In the genomic region with DNA sequence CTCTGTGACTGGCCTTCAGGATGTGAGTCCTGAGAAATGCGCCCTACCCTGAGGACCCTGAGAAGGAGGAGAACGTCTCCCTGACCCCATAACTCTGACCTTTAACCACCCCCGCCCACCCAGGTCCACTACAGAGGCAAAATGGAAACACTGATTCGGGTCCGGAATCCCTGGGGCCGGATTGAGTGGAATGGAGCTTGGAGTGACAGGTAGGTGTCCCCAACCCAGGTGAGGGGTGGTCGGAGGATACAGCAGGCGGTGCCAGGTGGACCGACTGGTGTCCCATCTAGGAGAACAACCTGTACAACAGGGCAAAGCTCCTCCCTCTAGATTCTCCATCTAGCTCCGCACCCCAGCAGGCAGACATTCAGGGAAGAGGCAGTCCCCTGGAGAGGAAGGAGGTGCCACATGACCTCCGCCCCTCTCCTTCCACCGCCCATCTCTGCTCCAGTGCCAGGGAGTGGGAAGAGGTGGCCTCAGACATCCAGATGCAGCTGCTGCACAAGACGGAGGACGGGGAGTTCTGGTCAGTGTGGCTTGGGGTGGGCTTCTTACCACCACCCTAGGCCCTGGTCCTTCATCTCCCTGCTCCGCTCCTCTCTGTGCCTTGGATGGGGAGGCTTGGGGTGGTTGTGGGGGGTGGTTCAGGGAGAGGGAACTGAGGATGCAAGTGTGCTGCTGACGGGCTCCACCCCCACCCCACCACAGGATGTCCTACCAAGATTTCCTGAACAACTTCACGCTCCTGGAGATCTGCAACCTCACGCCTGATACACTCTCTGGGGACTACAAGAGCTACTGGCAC, we compare ENCODE assay signal across 18 cellular contexts. TPM values are rescaled to one million over a fixed set of nuclear protein-coding genes. Genes with fewer than 3 reads are reported as not detected.
DNase-seq lines count a peak whose midpoint lies in the region; ATAC-seq and TF ChIP-seq lines count a peak whose summit lies in the region.
"Had no signal": no experiment of that assay in that cellular context is flagged by ENCODE, and none has a peak within 500 bp of the region (broad histone marks: within the 10 kb centered on the region; RNA-seq: fewer than 3 reads in every experiment).

No MANE protein-coding gene starts in this region.

- intact Hi-C loops in breast epithelium (cut with DNase I; ENCODE audit: low total_unique reads) = no loop called here
- intact Hi-C loops in mammary epithelial cell (cut with micrococcal nuclease) = no loop called here

- DNase-seq in breast epithelium (ENCODE audit: low spot score in 2 of 2) (peak in 1 of 2 donors; percentile 61), mammary epithelial cell (no peak), hippocampal formation (lab: John Stamatoyannopoulos, UW) (no peak), dedifferentiated amniotic fluid mesenchymal stem cell (ENCODE audit: extremely low spot score) (no peak), GM10248 (ENCODE audit: extremely low spot score) (no peak)
- DNase-seq in effector memory CD8-positive, alpha-beta T cell = no peak
- DNase-seq in stimulated activated naive CD8-positive, alpha-beta T cell treated with anti-CD3 and anti-CD28 coated beads, Interleukin-15, amount 100 ng/mL, for 72 hours = no peak
- DNase-seq: ACHN; cortex of kidney; hypothalamus; NCI-H446; stimulated activated CD4-positive, alpha-beta T cell treated with anti-CD3 and anti-CD28 coated beads, Interleukin-4, amount 100 ng/mL, for 24 hours had no signal

- H3K9me3 Mint-ChIP-seq in effector memory CD8-positive, alpha-beta T cell = no peaks in the 10 kb centered on the region
- H3K9me3 Mint-ChIP-seq in stimulated activated naive CD8-positive, alpha-beta T cell treated with anti-CD3 and anti-CD28 coated beads, Interleukin-15, amount 100 ng/mL, for 72 hours = no peaks in the 10 kb centered on the region
- H3K9me3 Mint-ChIP-seq: neural crest cell had no signal

- no peak overlapping the region for H3K4me2 ChIP-seq in mammary epithelial cell (ENCODE audit: insufficient read depth, low read depth, low read length)
- peak overlapping the region; percentile 73 for H3K4me2 ChIP-seq in Loucy (ENCODE audit: low read depth, low read length, poor library complexity, severe bottlenecking)

- CTCF ChIA-PET in mammary epithelial cell (lab: Charles Lee; ENCODE audit: low non-redundant PET) (no interaction called here), GM10248 (lab: Yijun Ruan, JAX) (interaction anchor here (0.9 to 4.9 kb wide), 15 partner anchors 10 to 407 kb away, joined by 3 to 32 read pairs (median 4); partner anchors contain the start of gene SLC29A1)

- H3K36me3 Mint-ChIP-seq in effector memory CD8-positive, alpha-beta T cell (ENCODE audit: insufficient read depth) = no peaks in the 10 kb centered on the region

- no peaks in the 10 kb centered on the region for H3F3A ChIP-seq in Loucy (ENCODE audit: low read depth)

- H3K4me3 ChIP-seq in breast epithelium (peak overlapping the region in 2 of 3 donors; percentile 36 to 53), mammary epithelial cell (replicated peaks in 1 of 3; ENCODE audit: insufficient read depth in 1 of 3, low read depth in 2 of 3, low read length in 3 of 3) (no peak overlapping the region), Loucy (ENCODE audit: low read length, poor library complexity, severe bottlenecking) (peak overlapping the region; percentile 66)
- H3K4me3 ChIP-seq: left lung had no signal

- H4K20me1 ChIP-seq in mammary epithelial cell (ENCODE audit: insufficient read depth, low read length) (no peaks in the 10 kb centered on the region), Loucy (ENCODE audit: insufficient read depth, low read length, poor library complexity, severe bottlenecking) (no peaks in the 10 kb centered on the region)

- BruUV-seq in mammary epithelial cell (replicated peaks; lab: Mats Ljungman, UMichigan) = no TSS peak

- ATAC-seq in effector memory CD8-positive, alpha-beta T cell (replicated peaks) = no peak
- ATAC-seq in stimulated activated naive CD8-positive, alpha-beta T cell treated with anti-CD3 and anti-CD28 coated beads, Interleukin-15, amount 100 ng/mL, for 72 hours = no peak
- ATAC-seq: left lung, sciatic nerve had no signal

- H3K4me1 Mint-ChIP-seq in effector memory CD8-positive, alpha-beta T cell (ENCODE audit: low read depth in 2 of 2) = peaks cover 14 to 16% of the 10 kb centered on the region in 2 donors
- H3K4me1 Mint-ChIP-seq in stimulated activated naive CD8-positive, alpha-beta T cell treated with anti-CD3 and anti-CD28 coated beads, Interleukin-15, amount 100 ng/mL, for 72 hours = peaks cover 31% of the 10 kb centered on the region

- no peaks in the 10 kb centered on the region for H3K27me3 ChIP-seq in breast epithelium
- no peaks in the 10 kb centered on the region for H3K27me3 ChIP-seq in mammary epithelial cell (ENCODE audit: insufficient read depth, low read length)
- no peaks in the 10 kb centered on the region for H3K27me3 ChIP-seq in Loucy (ENCODE audit: insufficient read depth, low read length, poor library complexity, severe bottlenecking)
- H3K27me3 ChIP-seq: left lung had no signal

- H3K4me1 ChIP-seq in breast epithelium (no peaks in the 10 kb centered on the region), mammary epithelial cell (ENCODE audit: insufficient read depth, low read length) (peaks cover 12% of the 10 kb centered on the region), Loucy (ENCODE audit: insufficient read depth, low read length, poor library complexity, severe bottlenecking) (peaks cover 13% of the 10 kb centered on the region)

- peak overlapping the region; percentile 45 to 46 for H3K4me3 Mint-ChIP-seq in effector memory CD8-positive, alpha-beta T cell
- peak overlapping the region; percentile 46 to 67 for H3K4me3 Mint-ChIP-seq in stimulated activated naive CD8-positive, alpha-beta T cell treated with anti-CD3 and anti-CD28 coated beads, Interleukin-15, amount 100 ng/mL, for 72 hours
- H3K4me3 Mint-ChIP-seq: neural crest cell had no signal

- no peak for TF ChIP-seq CTCF in breast epithelium (IDR thresholded peaks at IDR 0.05)
- TF ChIP-seq CTCF in mammary epithelial cell (conservative IDR thresholded peaks at IDR 0.05 in 1 of 2, IDR thresholded peaks at IDR 0.05 in 1 of 2; ENCODE audit: extremely low read depth in 1 of 2, insufficient read depth in 1 of 2, low read depth in 1 of 2, low read length in 2 of 2) = no peak
- TF ChIP-seq CTCF in Loucy (conservative IDR thresholded peaks at IDR 0.05; ENCODE audit: low read length) = no peak
- no peak for TF ChIP-seq CTCF in GM10248 (IDR thresholded peaks at IDR 0.05; ENCODE audit: control extremely low read depth, extremely low read depth, low read depth, missing control alignments)

- H3K9me3 ChIP-seq in breast epithelium (no peaks in the 10 kb centered on the region), mammary epithelial cell (replicated peaks; ENCODE audit: insufficient read depth, low read length) (peaks cover 5% of the 10 kb centered on the region), Loucy (ENCODE audit: insufficient read depth, low read depth, low read length) (no peaks in the 10 kb centered on the region)
- H3K9me3 ChIP-seq: left lung had no signal

- H3K27me3 Mint-ChIP-seq in effector memory CD8-positive, alpha-beta T cell = peaks cover 5 to 23% of the 10 kb centered on the region in 2 donors
- H3K27me3 Mint-ChIP-seq in stimulated activated naive CD8-positive, alpha-beta T cell treated with anti-CD3 and anti-CD28 coated beads, Interleukin-15, amount 100 ng/mL, for 72 hours = peaks cover 25% of the 10 kb centered on the region

- POLR2A ChIA-PET in GM10248 (lab: Yijun Ruan, JAX) = interaction anchor here (1.2 to 2.7 kb wide), 2 partner anchors 61 to 71 kb away, joined by 4 to 12 read pairs; partner anchors contain the start of gene HSP90AB1

- WGBS in mammary epithelial cell (ENCODE audit: low coverage, missing lambda C conversion rate) = 42% methylated on average over 5 of the region's 18 CpGs

- in situ Hi-C loops in mammary epithelial cell (cut with MboI; ENCODE audit: low sequenced_read_pairs in 2 of 2) = loop anchor here in 1 of 2 donors (10.0 kb wide), 1 partner anchor 58 kb away; no protein-coding TSS in a partner anchor

- H3K9me2 ChIP-seq in Loucy (replicated peaks; ENCODE audit: low read depth, low read length) = no peaks in the 10 kb centered on the region

- H3K27ac ChIP-seq in breast epithelium (peak overlapping the region; percentile 60 to 61), mammary epithelial cell (ENCODE audit: insufficient read depth, low read depth, low read length) (no peak overlapping the region)
- H3K27ac ChIP-seq: left lung had no signal

- no peaks in the 10 kb centered on the region for H3K79me2 ChIP-seq in mammary epithelial cell (ENCODE audit: insufficient read depth, low read length)
- no peaks in the 10 kb centered on the region for H3K79me2 ChIP-seq in Loucy (ENCODE audit: insufficient read depth, low read length)

- H3K36me3 ChIP-seq in breast epithelium (no peaks in the 10 kb centered on the region), mammary epithelial cell (ENCODE audit: insufficient read depth, low read length) (no peaks in the 10 kb centered on the region), Loucy (ENCODE audit: insufficient read depth, low read length) (no peaks in the 10 kb centered on the region)
- H3K36me3 ChIP-seq: left lung had no signal

- H2AFZ ChIP-seq in mammary epithelial cell (ENCODE audit: low read depth, low read length) (no peak overlapping the region), Loucy (ENCODE audit: low read length) (peak overlapping the region; percentile 63)

- TF ChIP-seq POLR2A in breast epithelium (IDR thresholded peaks at IDR 0.05) = no peak

- dilution Hi-C loops in mammary epithelial cell (cut with HindIII; ENCODE audit: low sequenced_read_pairs) = no loop called here

- H3K9ac ChIP-seq in mammary epithelial cell (ENCODE audit: insufficient read depth, low read length) = no peak overlapping the region
- peak overlapping the region; percentile 27 for H3K9ac ChIP-seq in Loucy (ENCODE audit: low read depth, low read length, poor library complexity, severe bottlenecking)

- peak overlapping the region in 1 of 2 donors; percentile 22 for H3K27ac Mint-ChIP-seq in effector memory CD8-positive, alpha-beta T cell
- no peak overlapping the region for H3K27ac Mint-ChIP-seq in stimulated activated naive CD8-positive, alpha-beta T cell treated with anti-CD3 and anti-CD28 coated beads, Interleukin-15, amount 100 ng/mL, for 72 hours

RNA-seq across cellular contexts. Expression of gene CAPN11, which starts 17.7 kb away (rescaled TPM):
- total RNA-seq in breast epithelium (1 to 10 TPM; 1.1 to 3.8 (median 2.9) TPM), mammary epithelial cell (1 to 10 TPM in 1 of 2 donors, not detected in 1; 2.0 TPM)
- polyA plus RNA-seq in mammary epithelial cell = not detected
- polyA minus RNA-seq in mammary epithelial cell = 1.3 TPM
- total RNA-seq: astrocyte, fibroblast of lung, neural crest cell had no signal
- polyA plus RNA-seq: fibroblast of lung had no signal

RNA-seq across cellular contexts. Expression of gene MYMX, which starts 40.4 kb away (rescaled TPM):
- total RNA-seq in breast epithelium = 1 to 10 TPM in 2 of 3 donors, under 1 TPM in 1; 0.88 to 3.4 (median 2.9) TPM
- under 1 TPM in 1 of 2 donors, not detected in 1; 0.17 TPM for total RNA-seq in mammary epithelial cell
- polyA plus RNA-seq in mammary epithelial cell = 0.12 TPM
- not detected for polyA minus RNA-seq in mammary epithelial cell
- total RNA-seq: astrocyte, fibroblast of lung, neural crest cell had no signal
- polyA plus RNA-seq: fibroblast of lung had no signal

RNA-seq across cellular contexts. Expression of gene SLC29A1, which starts 47.1 kb away (rescaled TPM):
- total RNA-seq in breast epithelium (100 to 1,000 TPM; 106 to 140 (median 110) TPM), mammary epithelial cell (10 to 100 TPM; 45.7 to 55.5 TPM)
- 156 TPM for polyA plus RNA-seq in mammary epithelial cell
- 157 TPM for polyA minus RNA-seq in mammary epithelial cell

RNA-seq across cellular contexts. Expression of gene TMEM63B, which starts 49.0 kb away (rescaled TPM):
- total RNA-seq in breast epithelium (10 to 100 TPM; 16.7 to 21.8 (median 18.9) TPM), mammary epithelial cell (100 to 1,000 TPM; 121 to 182 TPM)
- 141 TPM for polyA plus RNA-seq in mammary epithelial cell
- polyA minus RNA-seq in mammary epithelial cell = 256 TPM

RNA-seq across cellular contexts. Expression of gene MRPL14, which starts 49.1 kb away (rescaled TPM):
- total RNA-seq in breast epithelium (10 to 100 TPM; 24.6 to 55.7 (median 30.4) TPM), mammary epithelial cell (10 to 100 TPM; 57.2 to 82.0 TPM)
- 110 TPM for polyA plus RNA-seq in mammary epithelial cell
- polyA minus RNA-seq in mammary epithelial cell = 56.3 TPM

Comparison
In these comparisons a context has a peak if more than half of its experiments do, and no peak if none do; other contexts are left out.
1. H3K4me3 ChIP-seq: peak in breast epithelium (2 of 3) and Loucy (single experiment); none in mammary epithelial cell (0 of 3).